Comparison of ENCODE assay signal across 8 cellular contexts in the genomic region with DNA sequence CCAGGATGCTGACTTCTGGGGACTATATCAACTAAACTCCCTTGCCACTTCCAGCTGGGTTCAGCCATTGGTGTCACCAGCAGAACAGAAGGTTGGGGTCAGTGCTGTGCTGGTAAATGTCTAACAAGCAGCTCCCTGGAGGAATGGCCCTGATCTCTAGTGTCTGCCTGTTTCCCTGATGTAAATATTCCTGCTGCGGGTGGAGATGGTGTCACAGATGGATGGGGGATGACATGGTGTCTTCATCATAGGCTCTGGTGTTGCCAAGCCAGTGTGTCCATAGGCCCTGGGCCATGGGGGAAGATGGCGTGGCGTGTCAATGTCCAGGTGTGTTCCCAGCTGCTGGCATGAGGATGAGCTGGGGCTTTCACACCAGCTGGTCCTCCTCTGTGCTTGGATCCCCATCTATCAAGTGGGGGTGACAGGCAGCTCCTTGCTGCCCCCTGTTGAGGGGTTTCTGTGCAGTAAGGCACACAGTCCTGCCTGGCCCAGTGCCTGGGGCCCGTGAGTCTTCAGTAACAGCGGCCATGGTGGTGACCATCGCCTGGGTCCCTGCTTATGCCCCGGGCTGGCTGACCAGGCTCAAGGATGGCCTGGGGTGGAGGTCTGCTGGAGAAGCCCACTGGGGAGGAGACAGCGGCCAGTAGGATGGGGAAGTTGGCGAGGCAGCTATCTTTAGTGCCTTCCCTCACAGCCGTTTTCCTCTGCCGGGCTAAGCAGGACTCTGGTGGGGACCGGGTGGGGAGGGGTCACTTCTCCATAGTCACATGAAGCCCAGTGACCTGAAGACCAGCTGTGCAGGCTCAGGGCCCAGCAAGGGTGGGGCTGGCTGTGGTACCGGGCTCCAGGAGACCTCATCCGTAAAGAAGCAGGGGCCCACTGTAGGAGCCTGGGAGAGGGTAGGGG. TPM values are rescaled to one million over a fixed set of nuclear protein-coding genes. Genes with fewer than 3 reads are reported as not detected.
A peak's percentile ranks its signal among the peaks of the same experiment; 100 is the strongest.
DNase-seq lines count a peak whose midpoint lies in the region; ATAC-seq and TF ChIP-seq lines count a peak whose summit lies in the region.

No MANE protein-coding gene starts in this region.

- CTCF ChIA-PET in OCI-LY7 (lab: Charles Lee; ENCODE audit: unreplicated experiment) = interaction anchor here (0.6 to 0.9 kb wide), 2 partner anchors 136 to 137 kb away, joined by 3 to 4 read pairs; no protein-coding TSS in a partner anchor
- CTCF ChIA-PET in activated naive CD4-positive, alpha-beta T cell treated with anti-CD3 and anti-CD28 coated beads, Interleukin-2, amount 10 ng/mL, durations not matched to agents 7 days and 5 days (lab: Charles Lee) = interaction anchor here (0.8 to 9.1 kb wide), 19 partner anchors 9 to 538 kb away, joined by 3 to 134 read pairs (median 3); no protein-coding TSS in a partner anchor

- no peak for TF ChIP-seq EP300 in upper lobe of left lung (IDR thresholded peaks at IDR 0.05)

- no peak overlapping the region for H2AFZ ChIP-seq in OCI-LY7 (ENCODE audit: low read length)

- BruUV-seq in OCI-LY7 (replicated peaks; lab: Mats Ljungman, UMichigan) = no TSS peak

- H3K27me3 Mint-ChIP-seq in activated naive CD4-positive, alpha-beta T cell treated with anti-CD3 and anti-CD28 coated beads, Interleukin-2, amount 10 ng/mL, durations not matched to agents 7 days and 5 days = peaks cover 9% of the 10 kb centered on the region

- peaks cover 9% of the 10 kb centered on the region for H3K36me3 Mint-ChIP-seq in activated naive CD4-positive, alpha-beta T cell treated with anti-CD3 and anti-CD28 coated beads, Interleukin-2, amount 10 ng/mL, durations not matched to agents 7 days and 5 days

- WGBS in upper lobe of left lung, 2 donors = 52 to 64% methylated on average over 7 to 14 of the region's 14 CpGs

- no peak overlapping the region for H3K4me2 ChIP-seq in OCI-LY7 (ENCODE audit: low read length)

- H3K9me3 ChIP-seq in OCI-LY7 (ENCODE audit: low read length) (no peaks in the 10 kb centered on the region), upper lobe of left lung (no peaks in the 10 kb centered on the region)

- H3K4me1 Mint-ChIP-seq in activated naive CD4-positive, alpha-beta T cell treated with anti-CD3 and anti-CD28 coated beads, Interleukin-2, amount 10 ng/mL, durations not matched to agents 7 days and 5 days = peaks cover 3% of the 10 kb centered on the region

- no peaks in the 10 kb centered on the region for H3K9me3 Mint-ChIP-seq in activated naive CD4-positive, alpha-beta T cell treated with anti-CD3 and anti-CD28 coated beads, Interleukin-2, amount 10 ng/mL, durations not matched to agents 7 days and 5 days

- H3K4me3 Mint-ChIP-seq in activated naive CD4-positive, alpha-beta T cell treated with anti-CD3 and anti-CD28 coated beads, Interleukin-2, amount 10 ng/mL, durations not matched to agents 7 days and 5 days = no peak overlapping the region

- H3K9me2 ChIP-seq in OCI-LY7 (ENCODE audit: insufficient read depth, low read length) = no peaks in the 10 kb centered on the region

- H4K20me1 ChIP-seq in OCI-LY7 (ENCODE audit: insufficient read depth, low read length) = no peaks in the 10 kb centered on the region; the same call in 1 of the 2 replicates

- intact Hi-C loops in OCI-LY7 (cut with micrococcal nuclease; ENCODE audit: unreplicated experiment) = no loop called here

- DNase-seq in GM12865 (ENCODE audit: low read depth) = peak; percentile 69
- peak; percentile 50 for DNase-seq in OCI-LY7 (ENCODE audit: low spot score)
- DNase-seq in activated naive CD4-positive, alpha-beta T cell treated with anti-CD3 and anti-CD28 coated beads, Interleukin-2, amount 10 ng/mL, durations not matched to agents 7 days and 5 days = peak; percentile 71
- DNase-seq in islet precursor cell = peak; percentile 69
- peak in 1 of 2 donors; percentile 49 for DNase-seq in upper lobe of left lung
- DNase-seq in NCI-H2029 (lab: John Stamatoyannopoulos, UW) = no peak

- no peak for ATAC-seq in upper lobe of left lung (ENCODE audit: low FRiP score in 2 of 2)
- ATAC-seq in GM18909 (IDR thresholded peaks at IDR 0.05; ENCODE audit: poor library complexity, unreplicated experiment) = no peak
- ATAC-seq in HG03095 (IDR thresholded peaks at IDR 0.05; ENCODE audit: unreplicated experiment) = no peak

- no peak overlapping the region for H3K27ac ChIP-seq in OCI-LY7 (ENCODE audit: low read depth, low read length, poor library complexity, severe bottlenecking)
- H3K27ac ChIP-seq in upper lobe of left lung = peak overlapping the region in 1 of 4 donors; percentile 26

- no peak for TF ChIP-seq POLR2A in upper lobe of left lung (IDR thresholded peaks at IDR 0.05)

- H3K4me1 ChIP-seq in OCI-LY7 (ENCODE audit: insufficient read depth, low read length, poor library complexity, severe bottlenecking) (peaks cover 22% of the 10 kb centered on the region), upper lobe of left lung (peaks cover 14 to 30% (median 19%) of the 10 kb centered on the region in 4 donors)

- H3K27ac Mint-ChIP-seq in activated naive CD4-positive, alpha-beta T cell treated with anti-CD3 and anti-CD28 coated beads, Interleukin-2, amount 10 ng/mL, durations not matched to agents 7 days and 5 days = no peak overlapping the region

- H3K4me3 ChIP-seq in GM12865 (ENCODE audit: low read depth, low read length) (no peak overlapping the region), OCI-LY7 (ENCODE audit: low read depth, low read length, poor library complexity, severe bottlenecking) (no peak overlapping the region), upper lobe of left lung (no peak overlapping the region)

- no peaks in the 10 kb centered on the region for H3K27me3 ChIP-seq in upper lobe of left lung

- POLR2A ChIA-PET in OCI-LY7 (lab: Charles Lee) = no interaction called here

- H3K36me3 ChIP-seq in OCI-LY7 (ENCODE audit: insufficient read depth, low read length) = peaks cover 38% of the 10 kb centered on the region
- peaks cover 0 to 5% (median 3%) of the 10 kb centered on the region in 4 donors for H3K36me3 ChIP-seq in upper lobe of left lung

- TF ChIP-seq CTCF in GM12865 (IDR thresholded peaks at IDR 0.05; ENCODE audit: insufficient read depth, low read depth, low read length, missing control alignments) (peak; percentile 75), OCI-LY7 (conservative IDR thresholded peaks at IDR 0.05; ENCODE audit: low read length) (peak; percentile 71), upper lobe of left lung (IDR thresholded peaks at IDR 0.05) (peak in 5 of 6 experiments; percentile 17 to 57 (median 44))

- H3K79me2 ChIP-seq in OCI-LY7 (ENCODE audit: insufficient read depth, low read depth, low read length) = no peaks in the 10 kb centered on the region

RNA-seq across cellular contexts. Expression of gene RPL3, which starts 12.7 kb away (rescaled TPM):
- total RNA-seq in OCI-LY7 (2014; rRNA removed; shearing (Covaris generic)) = 2,313 and 2,662 TPM in 2 replicates
- 2,385 and 2,457 TPM in 2 replicates for total RNA-seq in OCI-LY7 (2022)
- total RNA-seq in upper lobe of left lung = 1,000 to 10,000 TPM; 1,194 to 1,833 (median 1,624) TPM

RNA-seq across cellular contexts. Expression of gene SYNGR1, which starts 43.1 kb away (rescaled TPM):
- 9.0 and 10.2 TPM in 2 replicates for total RNA-seq in OCI-LY7 (2014; rRNA removed; shearing (Covaris generic))
- total RNA-seq in OCI-LY7 (2022) = 22.5 and 23.3 TPM in 2 replicates
- 10 to 100 TPM in 1 of 6 donors, 1 to 10 TPM in 5; 2.0 to 14.6 (median 5.3) TPM for total RNA-seq in upper lobe of left lung
